Comparison of ENCODE assay signal across 11 cellular contexts in the genomic region with DNA sequence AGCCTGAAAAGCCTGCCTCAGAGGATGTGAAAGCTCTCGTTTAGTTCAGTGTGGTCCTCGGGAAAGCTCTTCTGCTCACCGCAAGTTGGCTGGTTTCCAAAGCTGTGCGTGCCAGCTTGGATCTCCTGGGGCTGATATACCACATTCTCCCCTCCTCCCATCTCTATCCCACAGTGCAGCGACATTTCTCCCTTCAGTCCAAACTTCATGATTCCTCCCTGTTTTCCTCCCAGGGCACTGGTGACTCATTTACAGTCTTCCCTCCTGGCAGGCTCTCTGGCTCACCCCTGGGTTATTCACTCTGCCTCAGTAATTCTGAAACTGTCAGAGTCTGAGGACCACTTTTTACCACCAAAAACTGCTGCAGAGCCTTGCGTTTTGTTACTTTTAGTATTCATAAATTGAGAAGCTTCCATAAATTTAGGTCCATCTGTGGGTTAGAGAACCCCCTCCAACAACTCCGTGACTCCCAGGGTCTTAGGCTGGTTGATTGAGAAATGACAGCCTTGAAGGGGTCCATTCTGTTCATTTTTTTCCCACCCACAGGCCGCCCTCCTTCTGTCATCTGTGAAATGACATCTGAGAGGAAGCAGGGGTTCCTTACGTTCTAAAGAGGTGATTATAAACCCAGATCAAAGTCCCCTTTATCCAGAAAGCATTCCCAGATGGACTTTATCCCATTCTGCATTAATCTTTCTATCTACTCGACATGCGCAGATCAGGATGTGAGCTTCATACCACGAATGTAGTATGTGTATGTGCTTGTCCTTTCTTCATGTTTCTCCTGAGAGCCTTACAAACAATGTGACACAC. TPM values are rescaled to one million over a fixed set of nuclear protein-coding genes. Genes with fewer than 3 reads are reported as not detected.
DNase-seq lines count a peak whose midpoint lies in the region; ATAC-seq, FAIRE-seq and TF ChIP-seq lines count a peak whose summit lies in the region.
"Had no signal": no experiment of that assay in that cellular context is flagged by ENCODE, and none has a peak within 500 bp of the region (broad histone marks: within the 10 kb centered on the region; RNA-seq: fewer than 3 reads in every experiment).

No MANE protein-coding gene starts in this region.

- FAIRE-seq in RCC 7860 (lab: Jason Lieb, UNC), result peak; percentile 96
- FAIRE-seq: H1 had no signal

- H3F3A ChIP-seq in GM23248 (ENCODE audit: insufficient read depth), result peaks cover 15% of the 10 kb centered on the region

- H3K27me3 Mint-ChIP-seq in osteocyte (ENCODE audit: unreplicated experiment), result no peaks in the 10 kb centered on the region
- H3K27me3 Mint-ChIP-seq in activated CD4-positive, alpha-beta memory T cell treated with anti-CD3 and anti-CD28 coated beads for 36 hours, result peaks cover 20% of the 10 kb centered on the region

- CTCF ChIA-PET in activated CD4-positive, alpha-beta memory T cell treated with anti-CD3 and anti-CD28 coated beads for 36 hours (lab: Charles Lee), result interaction anchor here (1.2 to 11.3 kb wide), 3 partner anchors 16 to 52 kb away, joined by 7 to 65 read pairs (median 7); no protein-coding TSS in a partner anchor

- no peak for TF ChIP-seq CTCF in osteocyte (IDR thresholded peaks at IDR 0.05)

- H3K9me3 Mint-ChIP-seq in osteocyte (ENCODE audit: unreplicated experiment), result no peaks in the 10 kb centered on the region
- no peaks in the 10 kb centered on the region for H3K9me3 Mint-ChIP-seq in activated CD4-positive, alpha-beta memory T cell treated with anti-CD3 and anti-CD28 coated beads for 36 hours

- 0 out of 2 replicates have a peak overlapping the region, but pooled peaks have one; percentile 36 for H3K4me3 ChIP-seq in GM23248

- no peak overlapping the region for H2AFZ ChIP-seq in GM23248

- no peaks in the 10 kb centered on the region for H3K27me3 ChIP-seq in GM23248 (replicated peaks; ENCODE audit: insufficient read depth)

- peak overlapping the region; percentile 54 for H3K4me2 ChIP-seq in GM23248 (ENCODE audit: unreplicated experiment)

- H3K36me3 ChIP-seq in GM23248 (ENCODE audit: low read depth), result no peaks in the 10 kb centered on the region

- peaks cover 36% of the 10 kb centered on the region for H3K4me1 Mint-ChIP-seq in osteocyte (ENCODE audit: unreplicated experiment)
- H3K4me1 Mint-ChIP-seq in activated CD4-positive, alpha-beta memory T cell treated with anti-CD3 and anti-CD28 coated beads for 36 hours (ENCODE audit: low read depth), result peaks cover 22% of the 10 kb centered on the region

- H3K9ac ChIP-seq in GM23248, result no peak overlapping the region

- in situ Hi-C loops in GM23248 (cut with MboI), result no loop called here

- no peaks in the 10 kb centered on the region for H3K79me2 ChIP-seq in GM23248 (ENCODE audit: insufficient read depth)

- WGBS in GM23248 (ENCODE audit: low coverage in 1 of 2, low lambda C conversion rate in 2 of 2, missing lambda C conversion rate in 2 of 2), 2 experiments, result 29 to 37% methylated on average over 12 of the region's 12 CpGs

- H3K4me1 ChIP-seq in GM23248 (ENCODE audit: insufficient read depth), result peaks cover 35% of the 10 kb centered on the region

- intact Hi-C loops in activated CD4-positive, alpha-beta memory T cell treated with anti-CD3 and anti-CD28 coated beads for 36 hours (cut with micrococcal nuclease), result no loop called here

- no peak overlapping the region for H3K27ac ChIP-seq in GM23248

- POLR2A ChIA-PET in activated CD4-positive, alpha-beta memory T cell treated with anti-CD3 and anti-CD28 coated beads for 36 hours (lab: Charles Lee), result no interaction called here

- no peaks in the 10 kb centered on the region for H4K20me1 ChIP-seq in GM23248 (ENCODE audit: insufficient read depth)

- H3K9me3 ChIP-seq in GM23248 (ENCODE audit: low read depth), result no peaks in the 10 kb centered on the region

- peak overlapping the region; percentile 72 for H3K27ac Mint-ChIP-seq in osteocyte (ENCODE audit: unreplicated experiment)
- no peak overlapping the region for H3K27ac Mint-ChIP-seq in activated CD4-positive, alpha-beta memory T cell treated with anti-CD3 and anti-CD28 coated beads for 36 hours

- no peaks in the 10 kb centered on the region for H3K9me2 ChIP-seq in GM23248 (ENCODE audit: insufficient read depth)

- no peak overlapping the region for H3K4me3 Mint-ChIP-seq in osteocyte (ENCODE audit: unreplicated experiment)
- H3K4me3 Mint-ChIP-seq in activated CD4-positive, alpha-beta memory T cell treated with anti-CD3 and anti-CD28 coated beads for 36 hours, result no peak overlapping the region

- DNase-seq in GM23248 (peak; percentile 89), RCC 7860 (ENCODE audit: low spot score) (peak; percentile 92), osteocyte (ENCODE audit: extremely low spot score, unreplicated experiment) (no peak), medulla oblongata (ENCODE audit: extremely low spot score) (no peak)
- no peak for DNase-seq in activated CD4-positive, alpha-beta memory T cell treated with anti-CD3 and anti-CD28 coated beads for 36 hours
- DNase-seq: activated CD4-positive, alpha-beta T cell treated with anti-CD3 and anti-CD28 coated beads for 48 hours; amygdala had no signal

- no peaks in the 10 kb centered on the region for H3K36me3 Mint-ChIP-seq in osteocyte (ENCODE audit: unreplicated experiment)
- H3K36me3 Mint-ChIP-seq in activated CD4-positive, alpha-beta memory T cell treated with anti-CD3 and anti-CD28 coated beads for 36 hours, result no peaks in the 10 kb centered on the region

- ATAC-seq in esophagus mucosa, result peak; percentile 24
- no peak for ATAC-seq in GM19395 (IDR thresholded peaks at IDR 0.05; ENCODE audit: unreplicated experiment)
- no peak for ATAC-seq in HG02884 (IDR thresholded peaks at IDR 0.05; ENCODE audit: unreplicated experiment)

RNA-seq across cellular contexts. Expression of gene TRIM10, which starts 6.1 kb away (rescaled TPM):
- total RNA-seq in GM23248 (2014; rRNA removed; shearing (Covaris generic)), result 0.11 TPM in 1 of 2 replicates, not detected in the other
- polyA plus RNA-seq in GM23248 (2016; fragmentation: Nextera tagmentation; extraction: Ambion mirVana), result not detected in 2 replicates
- total RNA-seq in esophagus mucosa (not detected), osteocyte (not detected in 2 replicates)
- under 1 TPM; 0.36 to 0.38 TPM for total RNA-seq in activated CD4-positive, alpha-beta memory T cell treated with anti-CD3 and anti-CD28 coated beads for 36 hours
- total RNA-seq: H1 had no signal

RNA-seq across cellular contexts. Expression of gene TRIM15, which starts 8.4 kb away (rescaled TPM):
- not detected in 2 replicates for total RNA-seq in GM23248 (2014; rRNA removed; shearing (Covaris generic))
- polyA plus RNA-seq in GM23248 (2016; fragmentation: Nextera tagmentation; extraction: Ambion mirVana), result not detected in 2 replicates
- total RNA-seq in esophagus mucosa (not detected), osteocyte (not detected in 2 replicates)
- 1 to 10 TPM in 1 of 2 experiments, under 1 TPM in 1; 0.63 to 1.6 TPM for total RNA-seq in activated CD4-positive, alpha-beta memory T cell treated with anti-CD3 and anti-CD28 coated beads for 36 hours

RNA-seq across cellular contexts. Expression of gene TRIM40, which starts 19.0 kb away (rescaled TPM):
- not detected in 2 replicates for total RNA-seq in GM23248 (2014; rRNA removed; shearing (Covaris generic))
- not detected in 2 replicates for polyA plus RNA-seq in GM23248 (2016; fragmentation: Nextera tagmentation; extraction: Ambion mirVana)
- not detected for total RNA-seq in esophagus mucosa
- not detected in 2 replicates for total RNA-seq in osteocyte
- not detected for total RNA-seq in activated CD4-positive, alpha-beta memory T cell treated with anti-CD3 and anti-CD28 coated beads for 36 hours
- total RNA-seq: H1 had no signal
- polyA plus RNA-seq: H1 had no signal

RNA-seq across cellular contexts. Expression of gene TRIM31, which starts 42.0 kb away (rescaled TPM):
- total RNA-seq in GM23248 (2014; rRNA removed; shearing (Covaris generic)), result not detected in 2 replicates
- not detected in 2 replicates for polyA plus RNA-seq in GM23248 (2016; fragmentation: Nextera tagmentation; extraction: Ambion mirVana)
- 0.20 TPM for total RNA-seq in esophagus mucosa
- total RNA-seq in osteocyte, result not detected in 2 replicates
- total RNA-seq in activated CD4-positive, alpha-beta memory T cell treated with anti-CD3 and anti-CD28 coated beads for 36 hours, result not detected
- total RNA-seq: H1 had no signal
- polyA plus RNA-seq: H1 had no signal

RNA-seq across cellular contexts. Expression of gene TRIM26, which starts 58.3 kb away (rescaled TPM):
- total RNA-seq in GM23248 (2014; rRNA removed; shearing (Covaris generic)), result 25.0 and 30.7 TPM in 2 replicates
- polyA plus RNA-seq in GM23248 (2016; fragmentation: Nextera tagmentation; extraction: Ambion mirVana), result 22.9 and 24.7 TPM in 2 replicates
- total RNA-seq in esophagus mucosa (48.3 TPM), osteocyte (39.8 and 41.8 TPM in 2 replicates)
- total RNA-seq in activated CD4-positive, alpha-beta memory T cell treated with anti-CD3 and anti-CD28 coated beads for 36 hours, result 10 to 100 TPM; 64.3 to 65.1 TPM

Comparison
In these comparisons a context has a peak if more than half of its experiments do, and no peak if none do; other contexts are left out.
1. DNase-seq: peak in GM23248 (single experiment) and RCC 7860 (single experiment); none in osteocyte (single experiment), activated CD4-positive, alpha-beta memory T cell treated with anti-CD3 and anti-CD28 coated beads for 36 hours (single experiment) and medulla oblongata (single experiment).